Comparison of ENCODE assay signal across 2 cellular contexts in the genomic region with DNA sequence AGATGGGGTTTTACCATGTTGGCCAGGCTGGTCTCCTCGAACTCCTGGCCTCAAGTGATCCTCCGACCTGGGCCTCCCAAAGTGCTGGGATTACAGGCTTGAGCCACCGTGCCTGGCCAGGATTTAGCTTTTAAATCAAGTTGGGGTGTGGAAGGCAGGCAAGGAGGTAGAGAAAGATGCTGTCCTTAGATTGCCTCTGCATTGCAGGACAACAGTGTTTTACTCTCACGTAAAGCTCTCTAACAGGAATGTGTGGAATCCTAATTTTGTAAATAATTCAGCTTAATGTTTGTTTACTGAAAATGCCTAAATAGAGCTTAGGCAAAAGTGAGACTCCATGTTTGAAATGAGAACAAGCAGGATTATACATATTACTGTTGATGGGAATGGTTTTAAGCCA.
A peak's percentile ranks its signal among the peaks of the same experiment; 100 is the strongest.
TF ChIP-seq lines count a peak whose summit lies in the region.

No MANE protein-coding gene starts in this region.

TF ChIP-seq in IMR-90, 13 proteins besides CTCF, POLR2A, EP300 and RAD21:
- TF ChIP-seq RCOR1 (IDR thresholded peaks at IDR 0.05; ENCODE audit: insufficient replicate concordance, low read length) (no peak), MXI1 (IDR thresholded peaks at IDR 0.05; ENCODE audit: borderline replicate concordance, low read depth, low read length) (no peak), SMC3 (IDR thresholded peaks at IDR 0.05; ENCODE audit: low read depth, low read length) (no peak), FOS (IDR thresholded peaks at IDR 0.05; ENCODE audit: low read depth, low read length) (no peak), CHD1 (IDR thresholded peaks at IDR 0.05; ENCODE audit: low read depth, low read length) (no peak), BHLHE40 (IDR thresholded peaks at IDR 0.05; ENCODE audit: low read depth, low read length) (no peak), MAZ (IDR thresholded peaks at IDR 0.05; ENCODE audit: borderline replicate concordance, low read depth, low read length) (no peak), RFX5 (IDR thresholded peaks at IDR 0.05; ENCODE audit: low read depth, low read length) (no peak), CEBPB (IDR thresholded peaks at IDR 0.05; ENCODE audit: low read depth, low read length) (no peak), MAFK (IDR thresholded peaks at IDR 0.05; ENCODE audit: low read depth, low read length) (no peak), NFE2L2 (IDR thresholded peaks at IDR 0.05; ENCODE audit: low read depth, low read length) (no peak)
- TF ChIP-seq, protein P1, sequence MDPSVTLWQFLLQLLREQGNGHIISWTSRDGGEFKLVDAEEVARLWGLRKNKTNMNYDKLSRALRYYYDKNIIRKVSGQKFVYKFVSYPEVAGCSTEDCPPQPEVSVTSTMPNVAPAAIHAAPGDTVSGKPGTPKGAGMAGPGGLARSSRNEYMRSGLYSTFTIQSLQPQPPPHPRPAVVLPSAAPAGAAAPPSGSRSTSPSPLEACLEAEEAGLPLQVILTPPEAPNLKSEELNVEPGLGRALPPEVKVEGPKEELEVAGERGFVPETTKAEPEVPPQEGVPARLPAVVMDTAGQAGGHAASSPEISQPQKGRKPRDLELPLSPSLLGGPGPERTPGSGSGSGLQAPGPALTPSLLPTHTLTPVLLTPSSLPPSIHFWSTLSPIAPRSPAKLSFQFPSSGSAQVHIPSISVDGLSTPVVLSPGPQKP (IDR thresholded peaks at IDR 0.05; ENCODE audit: borderline replicate concordance, low read depth, low read length), result no peak
- TF ChIP-seq, protein P2, sequence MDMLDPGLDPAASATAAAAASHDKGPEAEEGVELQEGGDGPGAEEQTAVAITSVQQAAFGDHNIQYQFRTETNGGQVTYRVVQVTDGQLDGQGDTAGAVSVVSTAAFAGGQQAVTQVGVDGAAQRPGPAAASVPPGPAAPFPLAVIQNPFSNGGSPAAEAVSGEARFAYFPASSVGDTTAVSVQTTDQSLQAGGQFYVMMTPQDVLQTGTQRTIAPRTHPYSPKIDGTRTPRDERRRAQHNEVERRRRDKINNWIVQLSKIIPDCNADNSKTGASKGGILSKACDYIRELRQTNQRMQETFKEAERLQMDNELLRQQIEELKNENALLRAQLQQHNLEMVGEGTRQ (IDR thresholded peaks at IDR 0.05; ENCODE audit: low read depth, low read length), result no peak

TF ChIP-seq in H1, 55 proteins besides CTCF, POLR2A, EP300 and RAD21:
- TF ChIP-seq CBX5 (IDR thresholded peaks at IDR 0.05; ENCODE audit: low read depth, low read length) (no peak), KDM5A (IDR thresholded peaks at IDR 0.05; ENCODE audit: low read length) (no peak), SIX5 (IDR thresholded peaks at IDR 0.05; ENCODE audit: low read depth, low read length) (no peak), TEAD4 (IDR thresholded peaks at IDR 0.05; ENCODE audit: low read depth, low read length) (0 out of 2 replicates have a peak, but pooled peaks have one; percentile 21), NRF1 (IDR thresholded peaks at IDR 0.05; ENCODE audit: low read depth, low read length) (no peak), SUZ12 (IDR thresholded peaks at IDR 0.05; ENCODE audit: low read length) (no peak)
- TF ChIP-seq, protein P2 (IDR thresholded peaks at IDR 0.05; ENCODE audit: low read length), result no peak
